In the genomic region with DNA sequence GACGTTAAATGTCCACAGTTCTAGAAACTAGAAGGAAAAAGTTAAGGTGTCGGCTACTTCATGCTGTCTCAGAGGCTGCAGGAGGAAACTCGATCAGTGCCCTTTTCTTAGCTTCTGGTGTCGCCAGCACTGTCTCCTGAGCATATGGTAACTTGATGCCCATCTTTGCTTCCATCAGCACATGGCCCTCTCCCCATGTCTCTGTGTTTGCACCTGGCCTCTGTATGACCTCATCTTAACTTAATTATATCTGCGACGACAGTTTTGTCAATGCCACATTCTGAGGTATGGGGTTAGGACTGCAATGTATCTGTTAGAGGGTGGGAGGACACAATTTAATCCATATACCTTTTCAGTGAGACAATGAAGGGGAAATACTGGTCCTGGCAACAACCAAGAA, we compare ENCODE assay signal across 1 cellular context.
TF ChIP-seq lines count a peak whose summit lies in the region.

No MANE protein-coding gene starts in this region.

TF ChIP-seq in SK-N-SH, 30 proteins besides CTCF, POLR2A, EP300 and RAD21 (continued from another document):
- TF ChIP-seq, protein P1, sequence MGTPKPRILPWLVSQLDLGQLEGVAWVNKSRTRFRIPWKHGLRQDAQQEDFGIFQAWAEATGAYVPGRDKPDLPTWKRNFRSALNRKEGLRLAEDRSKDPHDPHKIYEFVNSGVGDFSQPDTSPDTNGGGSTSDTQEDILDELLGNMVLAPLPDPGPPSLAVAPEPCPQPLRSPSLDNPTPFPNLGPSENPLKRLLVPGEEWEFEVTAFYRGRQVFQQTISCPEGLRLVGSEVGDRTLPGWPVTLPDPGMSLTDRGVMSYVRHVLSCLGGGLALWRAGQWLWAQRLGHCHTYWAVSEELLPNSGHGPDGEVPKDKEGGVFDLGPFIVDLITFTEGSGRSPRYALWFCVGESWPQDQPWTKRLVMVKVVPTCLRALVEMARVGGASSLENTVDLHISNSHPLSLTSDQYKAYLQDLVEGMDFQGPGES (IDR thresholded peaks at IDR 0.05; ENCODE audit: low read depth, low read length) = no peak
